In genomic region chr2:145360129-145360780, GRCh38 we compare ENCODE assay signal across 30 cellular contexts.
"Had no signal": no experiment of that assay in that cellular context is flagged by ENCODE, and none has a peak within 500 bp of the region (broad histone marks: within the 10 kb centered on the region; RNA-seq: fewer than 3 reads in every experiment).

No MANE protein-coding gene starts in this region.

- H3K9ac ChIP-seq: parathyroid adenoma had no signal

- H2AFZ ChIP-seq: parathyroid adenoma had no signal

- ATAC-seq: activated CD4-positive, alpha-beta T cell treated with anti-CD3 and anti-CD28 coated beads for 36 hours; activated CD8-positive, alpha-beta memory T cell treated with anti-CD3 and anti-CD28 coated beads, Interleukin-2, amount 10 ng/mL, durations not matched to agents 7 days and 5 days; activated CD8-positive, alpha-beta T cell treated with anti-CD3 and anti-CD28 coated beads, Interleukin-2, amount 10 ng/mL, durations not matched to agents 7 days and 5 days; activated naive CD8-positive, alpha-beta T cell treated with anti-CD3 and anti-CD28 coated beads, Interleukin-2, amount 50 U/mL, for 24 hours; heart right ventricle; mucosa of descending colon; psoas muscle; WTC11 had no signal

- H3K4me3 ChIP-seq: breast epithelium, esophagus muscularis mucosa, heart right ventricle, left ventricle myocardium inferior, lung, mucosa of descending colon, psoas muscle, uterus had no signal

- H3K4me1 Mint-ChIP-seq: activated CD4-positive, alpha-beta T cell treated with anti-CD3 and anti-CD28 coated beads for 36 hours; activated CD8-positive, alpha-beta memory T cell treated with anti-CD3 and anti-CD28 coated beads, Interleukin-2, amount 10 ng/mL, durations not matched to agents 7 days and 5 days; activated naive CD4-positive, alpha-beta T cell treated with anti-CD3 and anti-CD28 coated beads, Interleukin-2, amount 50 U/mL, for 24 hours; activated naive CD8-positive, alpha-beta T cell treated with anti-CD3 and anti-CD28 coated beads, Interleukin-2, amount 50 U/mL, for 24 hours; endodermal cell; WTC11 had no signal

- H3K4me1 ChIP-seq: breast epithelium, esophagus muscularis mucosa, heart right ventricle, left ventricle myocardium inferior, parathyroid adenoma, psoas muscle, uterus had no signal

- H3K36me3 Mint-ChIP-seq: activated CD8-positive, alpha-beta memory T cell treated with anti-CD3 and anti-CD28 coated beads, Interleukin-2, amount 10 ng/mL, durations not matched to agents 7 days and 5 days; activated naive CD4-positive, alpha-beta T cell treated with anti-CD3 and anti-CD28 coated beads, Interleukin-2, amount 50 U/mL, for 24 hours; type B pancreatic cell; WTC11 had no signal

- DNase-seq: activated CD4-positive, alpha-beta T cell treated with anti-CD3 and anti-CD28 coated beads for 36 hours; activated CD8-positive, alpha-beta memory T cell treated with anti-CD3 and anti-CD28 coated beads, Interleukin-2, amount 10 ng/mL, durations not matched to agents 7 days and 5 days; activated CD8-positive, alpha-beta T cell treated with anti-CD3 and anti-CD28 coated beads, Interleukin-2, amount 10 ng/mL, durations not matched to agents 7 days and 5 days; activated naive CD8-positive, alpha-beta T cell treated with anti-CD3 and anti-CD28 coated beads, Interleukin-2, amount 50 U/mL, for 24 hours; activated T-cell treated with anti-CD3 and anti-CD28 coated beads, Interleukin-2, amount 50 U/mL, for 48 hours; central memory CD4-positive, alpha-beta T cell; endodermal cell; foreskin melanocyte; heart right ventricle; left ventricle myocardium inferior; mesendoderm; mucosa of descending colon; nucleus accumbens; psoas muscle; stimulated activated CD4-positive, alpha-beta T cell treated with anti-CD3 and anti-CD28 coated beads, Interleukin-12 subunit alpha, Interleukin-12 subunit beta, amount 100 ng/mL, for 4 hours; stimulated activated CD4-positive, alpha-beta T cell treated with anti-CD3 and anti-CD28 coated beads, Interleukin-4, amount 100 ng/mL, for 1 hour; substantia nigra; T-helper 9 cell; uterus had no signal

- H3K27me3 Mint-ChIP-seq: activated CD4-positive, alpha-beta T cell treated with anti-CD3 and anti-CD28 coated beads for 36 hours; activated CD8-positive, alpha-beta memory T cell treated with anti-CD3 and anti-CD28 coated beads, Interleukin-2, amount 10 ng/mL, durations not matched to agents 7 days and 5 days; activated naive CD4-positive, alpha-beta T cell treated with anti-CD3 and anti-CD28 coated beads, Interleukin-2, amount 50 U/mL, for 24 hours; activated naive CD8-positive, alpha-beta T cell treated with anti-CD3 and anti-CD28 coated beads, Interleukin-2, amount 50 U/mL, for 24 hours; dendritic cell treated with granulocyte-macrophage colony-stimulating factor and Interleukin-4, amounts not matched to agents 40 ng/mL and 50 ng/mL, for 4 days; stimulated activated naive CD8-positive, alpha-beta T cell treated with anti-CD3 and anti-CD28 coated beads, Interleukin-15, Interleukin-2, amounts not matched to agents 100 ng/mL and 50 ng/mL, for 24 hours; type B pancreatic cell had no signal

- H3K4me3 Mint-ChIP-seq: activated CD4-positive, alpha-beta T cell treated with anti-CD3 and anti-CD28 coated beads for 36 hours; activated CD8-positive, alpha-beta memory T cell treated with anti-CD3 and anti-CD28 coated beads, Interleukin-2, amount 10 ng/mL, durations not matched to agents 7 days and 5 days; activated CD8-positive, alpha-beta T cell treated with anti-CD3 and anti-CD28 coated beads, Interleukin-2, amount 10 ng/mL, durations not matched to agents 7 days and 5 days; activated naive CD4-positive, alpha-beta T cell treated with anti-CD3 and anti-CD28 coated beads, Interleukin-2, amount 50 U/mL, for 24 hours; activated naive CD8-positive, alpha-beta T cell treated with anti-CD3 and anti-CD28 coated beads, Interleukin-2, amount 50 U/mL, for 24 hours; dendritic cell treated with granulocyte-macrophage colony-stimulating factor and Interleukin-4, amounts not matched to agents 40 ng/mL and 50 ng/mL, for 4 days; endodermal cell; stimulated activated naive CD8-positive, alpha-beta T cell treated with anti-CD3 and anti-CD28 coated beads, Interleukin-15, Interleukin-2, amounts not matched to agents 100 ng/mL and 50 ng/mL, for 24 hours; T-helper 1 cell treated with Interleukin-12 subunit alpha and Interleukin-12 subunit beta and Interleukin-4 antibody, amounts not matched to agents 30 μg/mL and 1 μg/mL, for 36 hours; type B pancreatic cell; WTC11 had no signal

- H3K9me3 Mint-ChIP-seq: activated naive CD4-positive, alpha-beta T cell treated with anti-CD3 and anti-CD28 coated beads, Interleukin-2, amount 50 U/mL, for 24 hours; activated naive CD8-positive, alpha-beta T cell treated with anti-CD3 and anti-CD28 coated beads, Interleukin-2, amount 50 U/mL, for 24 hours; activated T-helper 2 cell treated with anti-CD3 and anti-CD28 coated beads, Interferon-gamma antibody, Interleukin-2, Interleukin-4, amounts not matched to agents 10 μg/mL and 5 μg/mL and 100 μg/mL, durations not matched to agents 14 hours and 24 hours and 36 hours; dendritic cell treated with granulocyte-macrophage colony-stimulating factor and Interleukin-4, amounts not matched to agents 40 ng/mL and 50 ng/mL, for 4 days; endodermal cell; stimulated activated naive CD8-positive, alpha-beta T cell treated with anti-CD3 and anti-CD28 coated beads, Interleukin-15, Interleukin-2, amounts not matched to agents 100 ng/mL and 50 ng/mL, for 24 hours; T-helper 1 cell treated with Interleukin-12 subunit alpha and Interleukin-12 subunit beta and Interleukin-4 antibody, amounts not matched to agents 30 μg/mL and 1 μg/mL, for 36 hours; type B pancreatic cell; WTC11 had no signal

- H3K79me2 ChIP-seq: parathyroid adenoma had no signal

- H3K27me3 ChIP-seq: breast epithelium, esophagus muscularis mucosa, heart right ventricle, uterus had no signal

- H3K27ac ChIP-seq: breast epithelium, esophagus muscularis mucosa, heart right ventricle, left ventricle myocardium inferior, parathyroid adenoma, psoas muscle, uterus had no signal

- H3K36me3 ChIP-seq: breast epithelium, esophagus muscularis mucosa, heart right ventricle, left ventricle myocardium inferior, uterus had no signal

- H3K9me3 ChIP-seq: breast epithelium, esophagus muscularis mucosa, heart right ventricle, left ventricle myocardium inferior, mucosa of descending colon, psoas muscle, uterus had no signal

- H3K27ac Mint-ChIP-seq: activated CD4-positive, alpha-beta T cell treated with anti-CD3 and anti-CD28 coated beads for 36 hours; activated CD8-positive, alpha-beta memory T cell treated with anti-CD3 and anti-CD28 coated beads, Interleukin-2, amount 10 ng/mL, durations not matched to agents 7 days and 5 days; activated CD8-positive, alpha-beta T cell treated with anti-CD3 and anti-CD28 coated beads, Interleukin-2, amount 10 ng/mL, durations not matched to agents 7 days and 5 days; activated naive CD4-positive, alpha-beta T cell treated with anti-CD3 and anti-CD28 coated beads, Interleukin-2, amount 50 U/mL, for 24 hours; activated naive CD8-positive, alpha-beta T cell treated with anti-CD3 and anti-CD28 coated beads, Interleukin-2, amount 50 U/mL, for 24 hours; activated T-helper 2 cell treated with anti-CD3 and anti-CD28 coated beads, Interferon-gamma antibody, Interleukin-2, Interleukin-4, amounts not matched to agents 10 μg/mL and 5 μg/mL and 100 μg/mL, durations not matched to agents 14 hours and 24 hours and 36 hours; dendritic cell treated with granulocyte-macrophage colony-stimulating factor and Interleukin-4, amounts not matched to agents 40 ng/mL and 50 ng/mL, for 4 days; endodermal cell; stimulated activated naive CD8-positive, alpha-beta T cell treated with anti-CD3 and anti-CD28 coated beads, Interleukin-15, Interleukin-2, amounts not matched to agents 100 ng/mL and 50 ng/mL, for 24 hours; T-helper 1 cell treated with Interleukin-12 subunit alpha and Interleukin-12 subunit beta and Interleukin-4 antibody, amounts not matched to agents 30 μg/mL and 1 μg/mL, for 36 hours; type B pancreatic cell; WTC11 had no signal
